In the genomic region with DNA sequence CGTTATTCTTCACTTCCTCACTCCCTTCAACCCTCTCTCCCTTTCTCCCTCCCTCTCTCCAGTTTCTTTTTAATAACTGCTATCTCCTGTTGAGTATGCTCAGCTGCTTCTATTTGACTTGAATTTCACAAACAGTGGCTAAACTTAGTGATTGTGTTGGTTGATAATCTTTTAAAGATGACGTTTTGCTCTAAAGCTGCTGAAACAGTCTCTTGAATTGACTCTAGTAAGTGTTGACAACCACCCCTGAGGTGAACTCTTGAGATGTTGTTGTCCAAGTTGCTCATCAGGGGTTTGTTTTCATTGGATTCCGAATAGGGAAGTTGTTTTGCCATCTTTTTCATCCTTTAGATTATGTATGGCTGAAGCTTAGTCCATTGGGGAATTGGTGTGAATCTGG, we compare ENCODE assay signal across 34 cellular contexts.
DNase-seq lines count a peak whose midpoint lies in the region; ATAC-seq and TF ChIP-seq lines count a peak whose summit lies in the region.
"Had no signal": no experiment of that assay in that cellular context is flagged by ENCODE, and none has a peak within 500 bp of the region (broad histone marks: within the 10 kb centered on the region; RNA-seq: fewer than 3 reads in every experiment).

No MANE protein-coding gene starts in this region.

- ATAC-seq in body of pancreas (peak; percentile 33), GM21390 (IDR thresholded peaks at IDR 0.05; ENCODE audit: unreplicated experiment) (no peak), HG03342 (IDR thresholded peaks at IDR 0.05; ENCODE audit: unreplicated experiment) (no peak)
- ATAC-seq: activated CD8-positive, alpha-beta T cell treated with anti-CD3 and anti-CD28 coated beads for 36 hours; gastrocnemius medialis; HCT116; Panc1 had no signal

- no peak overlapping the region for H3K4me3 ChIP-seq in HUES6 (ENCODE audit: low read depth, low read length)
- no peak overlapping the region for H3K4me3 ChIP-seq in body of pancreas
- no peak overlapping the region for H3K4me3 ChIP-seq in fibroblast of pulmonary artery (replicated peaks; ENCODE audit: low read depth, low read length)
- H3K4me3 ChIP-seq: colonic mucosa, gastrocnemius medialis, hepatocyte, right atrium auricular region, stomach, tibial nerve had no signal

- no peak for TF ChIP-seq POLR2A in body of pancreas (IDR thresholded peaks at IDR 0.05)

- no peak overlapping the region for H3K9ac ChIP-seq in HUES6 (ENCODE audit: low read length)

- CTCF ChIA-PET in activated CD4-positive, alpha-beta memory T cell treated with anti-CD3 and anti-CD28 coated beads for 36 hours (lab: Charles Lee), result no interaction called here

- H3K27ac Mint-ChIP-seq in activated CD4-positive, alpha-beta memory T cell treated with anti-CD3 and anti-CD28 coated beads for 36 hours, result no peak overlapping the region
- H3K27ac Mint-ChIP-seq: activated CD8-positive, alpha-beta T cell treated with anti-CD3 and anti-CD28 coated beads for 36 hours; activated naive CD4-positive, alpha-beta T cell treated with anti-CD3 and anti-CD28 coated beads for 36 hours; activated T-helper 1 cell treated with anti-CD3 and anti-CD28 coated beads, Interleukin-12 subunit alpha, Interleukin-12 subunit beta, Interleukin-2, Interleukin-4 antibody, amounts not matched to agents 30 ng/mL and 10 ng/mL and 1 ng/mL, durations not matched to agents 14 hours and 24 hours and 36 hours; brain; memory B cell; T-helper 2 cell treated with Interferon-gamma antibody and Interleukin-4, amounts not matched to agents 5 μg/mL and 100 μg/mL, for 36 hours had no signal

- no peaks in the 10 kb centered on the region for H3K27me3 ChIP-seq in HUES6 (ENCODE audit: control insufficient read depth, insufficient read depth, low read length)
- no peaks in the 10 kb centered on the region for H3K27me3 ChIP-seq in body of pancreas
- H3K27me3 ChIP-seq: colonic mucosa, gastrocnemius medialis, hepatocyte, right atrium auricular region, stomach, tibial nerve had no signal

- TF ChIP-seq CTCF in body of pancreas (IDR thresholded peaks at IDR 0.05), result no peak
- no peak for TF ChIP-seq CTCF in fibroblast of pulmonary artery (IDR thresholded peaks at IDR 0.05; ENCODE audit: low read length, missing control alignments)

- no peaks in the 10 kb centered on the region for H3K9me3 Mint-ChIP-seq in activated CD4-positive, alpha-beta memory T cell treated with anti-CD3 and anti-CD28 coated beads for 36 hours
- H3K9me3 Mint-ChIP-seq: activated CD8-positive, alpha-beta T cell treated with anti-CD3 and anti-CD28 coated beads for 36 hours; activated naive CD4-positive, alpha-beta T cell treated with anti-CD3 and anti-CD28 coated beads for 36 hours; activated T-helper 1 cell treated with anti-CD3 and anti-CD28 coated beads, Interleukin-12 subunit alpha, Interleukin-12 subunit beta, Interleukin-2, Interleukin-4 antibody, amounts not matched to agents 30 ng/mL and 10 ng/mL and 1 ng/mL, durations not matched to agents 14 hours and 24 hours and 36 hours; brain; memory B cell had no signal

- H3K36me3 ChIP-seq in HUES6 (ENCODE audit: control insufficient read depth, insufficient read depth, low read length) (no peaks in the 10 kb centered on the region), body of pancreas (replicated peaks in 1 of 2; ENCODE audit: insufficient read depth in 1 of 2, low read depth in 2 of 2) (no peaks in the 10 kb centered on the region)
- H3K36me3 ChIP-seq: colonic mucosa, gastrocnemius medialis, right atrium auricular region, stomach, tibial nerve had no signal

- intact Hi-C loops in body of pancreas (cut with DNase I), result no loop called here
- intact Hi-C loops in activated CD4-positive, alpha-beta memory T cell treated with anti-CD3 and anti-CD28 coated beads for 36 hours (cut with micrococcal nuclease), result no loop called here

- H3K9me3 ChIP-seq in HUES6 (ENCODE audit: control insufficient read depth, insufficient read depth, low read depth, low read length), result no peaks in the 10 kb centered on the region
- H3K9me3 ChIP-seq in body of pancreas, result no peaks in the 10 kb centered on the region
- H3K9me3 ChIP-seq: Caco-2, colonic mucosa, gastrocnemius medialis, right atrium auricular region, stomach, tibial nerve had no signal

- DNase-seq in body of pancreas, result no peak
- peak; percentile 3 for DNase-seq in fibroblast of pulmonary artery (ENCODE audit: low read depth)
- peak; percentile 78 for DNase-seq in smooth muscle cell of the brain vasculature (ENCODE audit: low read depth, low spot score)
- DNase-seq in activated CD4-positive, alpha-beta memory T cell treated with anti-CD3 and anti-CD28 coated beads for 36 hours, result no peak
- DNase-seq: activated CD8-positive, alpha-beta memory T cell treated with anti-CD3 and anti-CD28 coated beads, Interleukin-2, amount 50 U/mL, for 48 hours; activated CD8-positive, alpha-beta T cell treated with anti-CD3 and anti-CD28 coated beads for 36 hours; activated naive CD4-positive, alpha-beta T cell treated with anti-CD3 and anti-CD28 coated beads for 36 hours; Caco-2; colonic mucosa; effector CD4-positive, alpha-beta T cell; gastrocnemius medialis; Kasumi-1; NCI-H1417; NCI-H2029 treated with DMSO at 0.1 percent for 48 hours; NCI-H2227 treated with DMSO at 0.1 percent for 48 hours; NCI-H526 treated with DMSO at 0.1 percent for 48 hours; posterior cingulate gyrus; SHP77 treated with DMSO at 0.1 percent for 48 hours; stimulated activated CD4-positive, alpha-beta T cell treated with anti-CD3 and anti-CD28 coated beads, Interleukin-4, amount 100 ng/mL, for 1 hour; stomach had no signal

- H3K36me3 Mint-ChIP-seq in activated CD4-positive, alpha-beta memory T cell treated with anti-CD3 and anti-CD28 coated beads for 36 hours, result no peaks in the 10 kb centered on the region
- H3K36me3 Mint-ChIP-seq: brain had no signal

- H3K4me3 Mint-ChIP-seq in activated CD4-positive, alpha-beta memory T cell treated with anti-CD3 and anti-CD28 coated beads for 36 hours, result no peak overlapping the region
- H3K4me3 Mint-ChIP-seq: activated CD8-positive, alpha-beta T cell treated with anti-CD3 and anti-CD28 coated beads for 36 hours; activated naive CD4-positive, alpha-beta T cell treated with anti-CD3 and anti-CD28 coated beads for 36 hours; activated T-helper 1 cell treated with anti-CD3 and anti-CD28 coated beads, Interleukin-12 subunit alpha, Interleukin-12 subunit beta, Interleukin-2, Interleukin-4 antibody, amounts not matched to agents 30 ng/mL and 10 ng/mL and 1 ng/mL, durations not matched to agents 14 hours and 24 hours and 36 hours; brain; memory B cell; neural crest cell; T-helper 2 cell treated with Interferon-gamma antibody and Interleukin-4, amounts not matched to agents 5 μg/mL and 100 μg/mL, for 36 hours had no signal

- H3K4me1 Mint-ChIP-seq in activated CD4-positive, alpha-beta memory T cell treated with anti-CD3 and anti-CD28 coated beads for 36 hours (ENCODE audit: low read depth), result no peaks in the 10 kb centered on the region
- H3K4me1 Mint-ChIP-seq: memory B cell had no signal

- POLR2A ChIA-PET in activated CD4-positive, alpha-beta memory T cell treated with anti-CD3 and anti-CD28 coated beads for 36 hours (lab: Charles Lee), result no interaction called here

- H3K27me3 Mint-ChIP-seq in activated CD4-positive, alpha-beta memory T cell treated with anti-CD3 and anti-CD28 coated beads for 36 hours, result no peaks in the 10 kb centered on the region
- H3K27me3 Mint-ChIP-seq: activated CD8-positive, alpha-beta T cell treated with anti-CD3 and anti-CD28 coated beads for 36 hours; brain; memory B cell had no signal

- H3K27ac ChIP-seq in HUES6 (ENCODE audit: low read depth, low read length) (peak overlapping the region; percentile 7; the same call in 1 of the 2 replicates), body of pancreas (peak overlapping the region in 1 of 4 donors; percentile 40)
- H3K27ac ChIP-seq: C4-2B, colonic mucosa, gastrocnemius medialis, hepatocyte, right atrium auricular region, stomach, tibial nerve had no signal

- H3K4me1 ChIP-seq in HUES6 (ENCODE audit: control insufficient read depth, insufficient read depth, low read length) (peaks cover 33% of the 10 kb centered on the region), body of pancreas (peaks cover 15% of the 10 kb centered on the region)
- H3K4me1 ChIP-seq: Caco-2, colonic mucosa, gastrocnemius medialis, right atrium auricular region, stomach had no signal

- 20 to 24% methylated on average over 3 of the region's 3 CpGs for WGBS in body of pancreas, 2 donors

Comparison
In these comparisons a context has a peak if more than half of its experiments do, and no peak if none do; other contexts are left out.
1. DNase-seq: peak in fibroblast of pulmonary artery (single experiment) and smooth muscle cell of the brain vasculature (single experiment); none in body of pancreas (0 of 4) and activated CD4-positive, alpha-beta memory T cell treated with anti-CD3 and anti-CD28 coated beads for 36 hours (single experiment).